10 cellular contexts compared by ENCODE assay signal in genomic region chr12:24821691-24822090, GRCh38.
DNase-seq lines count a peak whose midpoint lies in the region; ATAC-seq, FAIRE-seq and TF ChIP-seq lines count a peak whose summit lies in the region.
"Had no signal": no experiment of that assay in that cellular context is flagged by ENCODE, and none has a peak within 500 bp of the region (broad histone marks: within the 10 kb centered on the region; RNA-seq: fewer than 3 reads in every experiment).

No MANE protein-coding gene starts in this region.

- H3K4me3 ChIP-seq in bronchial epithelial cell (ENCODE audit: low read depth, low read length) (no peak overlapping the region), MM.1S (ENCODE audit: low read length) (no peak overlapping the region), A673 (ENCODE audit: low read depth, low read length, poor library complexity, severe bottlenecking) (no peak overlapping the region)
- no peak overlapping the region for H3K4me3 ChIP-seq in effector memory CD4-positive, alpha-beta T cell (ENCODE audit: insufficient read depth, low read depth, low read length, poor library complexity, severe bottlenecking)

- no peak overlapping the region for H2AFZ ChIP-seq in MM.1S (ENCODE audit: low read length)

- POLR2A ChIA-PET in A673 (lab: Charles Lee; ENCODE audit: low non-redundant PET) = no interaction called here

- CTCF ChIA-PET in A673 (lab: Charles Lee) = no interaction called here

- H3F3A ChIP-seq in MM.1S (ENCODE audit: insufficient read depth, low read length) = no peaks in the 10 kb centered on the region

- H3K79me2 ChIP-seq in MM.1S (ENCODE audit: low read length) = no peaks in the 10 kb centered on the region

- H4K20me1 ChIP-seq in MM.1S (ENCODE audit: insufficient read depth, low read length) = no peaks in the 10 kb centered on the region

- ATAC-seq in GM19438 (IDR thresholded peaks at IDR 0.05; ENCODE audit: low read depth, unreplicated experiment) (peak; percentile 40), HG03135 (IDR thresholded peaks at IDR 0.05; ENCODE audit: unreplicated experiment) (peak; percentile 26), GM19324 (IDR thresholded peaks at IDR 0.05; ENCODE audit: low FRiP score, unreplicated experiment) (no peak)

- H3K27me3 ChIP-seq in bronchial epithelial cell (ENCODE audit: control insufficient read depth, insufficient read depth, low read length) (no peaks in the 10 kb centered on the region), MM.1S (replicated peaks; ENCODE audit: insufficient read depth, low read length) (no peaks in the 10 kb centered on the region), A673 (replicated peaks; ENCODE audit: insufficient read depth, low read depth, low read length, poor library complexity) (no peaks in the 10 kb centered on the region)
- H3K27me3 ChIP-seq in effector memory CD4-positive, alpha-beta T cell (replicated peaks; ENCODE audit: control insufficient read depth, insufficient read depth, low read length, poor library complexity, severe bottlenecking) = no peaks in the 10 kb centered on the region

- FAIRE-seq in bronchial epithelial cell (lab: Jason Lieb, UNC) = peak; percentile 82

- no peaks in the 10 kb centered on the region for H3K9me2 ChIP-seq in MM.1S (replicated peaks; ENCODE audit: insufficient read depth, low read length)

- H3K4me2 ChIP-seq in MM.1S (ENCODE audit: low read depth, low read length) = no peak overlapping the region

- no peaks in the 10 kb centered on the region for H3K4me1 ChIP-seq in effector memory CD4-positive, alpha-beta T cell (ENCODE audit: control insufficient read depth, insufficient read depth, low read length, poor library complexity, severe bottlenecking)
- H3K4me1 ChIP-seq in MM.1S (ENCODE audit: low read length) = no peaks in the 10 kb centered on the region
- peaks cover 13% of the 10 kb centered on the region for H3K4me1 ChIP-seq in A673 (ENCODE audit: insufficient read depth, low read length, poor library complexity, severe bottlenecking)

- H3K9ac ChIP-seq in MM.1S (ENCODE audit: low read length) = no peak overlapping the region

- intact Hi-C loops in A673 (cut with micrococcal nuclease; ENCODE audit: unreplicated experiment) = no loop called here

- H3K9me3 ChIP-seq in effector memory CD4-positive, alpha-beta T cell (ENCODE audit: control insufficient read depth, low read length) = no peaks in the 10 kb centered on the region
- no peaks in the 10 kb centered on the region for H3K9me3 ChIP-seq in MM.1S (replicated peaks; ENCODE audit: insufficient read depth, low read length)
- no peaks in the 10 kb centered on the region for H3K9me3 ChIP-seq in A673 (ENCODE audit: low read depth, low read length, poor library complexity, severe bottlenecking)

- BruUV-seq in A673 (replicated peaks; lab: Mats Ljungman, UMichigan) = no TSS peak

- H3K36me3 ChIP-seq in bronchial epithelial cell (ENCODE audit: control insufficient read depth, insufficient read depth, low read length) (no peaks in the 10 kb centered on the region), MM.1S (replicated peaks; ENCODE audit: insufficient read depth, low read length) (no peaks in the 10 kb centered on the region), A673 (ENCODE audit: insufficient read depth, low read length, poor library complexity, severe bottlenecking) (peaks cover 40% of the 10 kb centered on the region)
- H3K36me3 ChIP-seq in effector memory CD4-positive, alpha-beta T cell (ENCODE audit: control insufficient read depth, insufficient read depth, low read length) = no peaks in the 10 kb centered on the region

- TF ChIP-seq CTCF in bronchial epithelial cell (IDR thresholded peaks at IDR 0.05; ENCODE audit: insufficient read depth, low read length, severe bottlenecking) = no peak
- TF ChIP-seq CTCF in MM.1S (IDR thresholded peaks at IDR 0.05; ENCODE audit: low read length) = no peak
- no peak for TF ChIP-seq CTCF in A673 (conservative IDR thresholded peaks at IDR 0.05; ENCODE audit: low read depth, low read length)

- no peak overlapping the region for H3K27ac ChIP-seq in effector memory CD4-positive, alpha-beta T cell (ENCODE audit: insufficient read depth, low read length, poor library complexity, severe bottlenecking)
- H3K27ac ChIP-seq in MM.1S (ENCODE audit: low read length) (no peak overlapping the region), A673 (ENCODE audit: low read depth, low read length, poor library complexity, severe bottlenecking) (no peak overlapping the region)

- DNase-seq in DMS53 (lab: John Stamatoyannopoulos, UW) (peak; percentile 94), bronchial epithelial cell (ENCODE audit: low read depth) (peak; percentile 81), MM.1S (no peak), A673 (ENCODE audit: low spot score) (no peak)
- DNase-seq in effector memory CD4-positive, alpha-beta T cell = no peak
- DNase-seq: activated gamma-delta T cell treated with Interleukin-2 at 50 U/mL for 16 hours, NCI-H2081 treated with DMSO at 0.1 percent for 48 hours had no signal

Comparison
In these comparisons a context has a peak if more than half of its experiments do, and no peak if none do; other contexts are left out.
1. DNase-seq: peak in DMS53 (single experiment) and bronchial epithelial cell (single experiment); none in effector memory CD4-positive, alpha-beta T cell (0 of 3), MM.1S (single experiment) and A673 (single experiment).